In the genomic region with DNA sequence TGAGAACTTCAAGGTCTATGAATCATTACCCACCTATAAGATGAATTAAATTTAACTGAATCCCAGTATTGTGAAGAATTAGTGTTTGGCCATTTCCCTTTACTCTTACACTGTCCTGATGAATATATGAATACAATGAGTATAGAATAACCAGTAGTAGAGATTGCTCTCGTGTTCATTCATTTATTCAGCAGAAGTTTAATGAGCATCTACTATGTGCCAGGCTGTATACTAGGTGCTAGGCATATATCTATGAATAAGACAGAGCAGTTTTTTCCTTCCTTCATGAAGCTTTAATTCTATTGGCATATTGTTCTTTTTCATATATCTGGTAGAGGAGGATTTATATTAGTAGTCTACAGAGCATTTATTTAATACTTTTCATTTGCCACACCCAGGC, we compare ENCODE assay signal across 17 cellular contexts. TPM values are rescaled to one million over a fixed set of nuclear protein-coding genes. Genes with fewer than 3 reads are reported as not detected.
DNase-seq lines count a peak whose midpoint lies in the region; ATAC-seq, FAIRE-seq and TF ChIP-seq lines count a peak whose summit lies in the region.
"Had no signal": no experiment of that assay in that cellular context is flagged by ENCODE, and none has a peak within 500 bp of the region (broad histone marks: within the 10 kb centered on the region; RNA-seq: fewer than 3 reads in every experiment).

No MANE protein-coding gene starts in this region.

- CTCF ChIA-PET in A549 (lab: Yijun Ruan, JAX) (interaction anchor here (1.4 kb wide), 1 partner anchor 11 kb away, joined by 3 read pairs; no protein-coding TSS in a partner anchor), HEK293 (lab: Yijun Ruan, JAX) (no interaction called here), endothelial cell of umbilical vein (lab: Charles Lee) (no interaction called here)

- dilution Hi-C loops in endothelial cell of umbilical vein (cut with MboI; ENCODE audit: extremely low pct_ligation_motif_present, low sequenced_read_pairs), result no loop called here

- H2AFZ ChIP-seq in endothelial cell of umbilical vein (ENCODE audit: low read depth, low read length), result no peak overlapping the region

- POLR2A ChIA-PET in A549 (lab: Yijun Ruan, JAX), result no interaction called here
- POLR2A ChIA-PET in HEK293 (lab: Yijun Ruan, JAX), result no interaction called here
- POLR2A ChIA-PET in endothelial cell of umbilical vein (lab: Charles Lee), result no interaction called here

- H3K9me1 ChIP-seq in endothelial cell of umbilical vein (replicated peaks; ENCODE audit: control insufficient read depth, extremely low read depth, insufficient read depth, low read length), result no peaks in the 10 kb centered on the region

- H3K4me3 ChIP-seq in A549, result no peak overlapping the region
- no peak overlapping the region for H3K4me3 ChIP-seq in HEK293 (ENCODE audit: low read depth, low read length)
- no peak overlapping the region for H3K4me3 ChIP-seq in endothelial cell of umbilical vein (replicated peaks in 1 of 3; ENCODE audit: insufficient read depth in 1 of 3, low read depth in 1 of 3, low read length in 3 of 3)
- no peak overlapping the region for H3K4me3 ChIP-seq in skeletal muscle tissue (ENCODE audit: low read length in 3 of 3)
- H3K4me3 ChIP-seq: BLaER1 had no signal

- TF ChIP-seq RAD21 in A549 (conservative IDR thresholded peaks at IDR 0.05 in 1 of 2, IDR thresholded peaks at IDR 0.05 in 1 of 2), result no peak

- H4K20me1 ChIP-seq in endothelial cell of umbilical vein (replicated peaks; ENCODE audit: control insufficient read depth, extremely low read depth, insufficient read depth, low read length), result no peaks in the 10 kb centered on the region

- no peaks in the 10 kb centered on the region for H3K9me3 ChIP-seq in A549
- H3K9me3 ChIP-seq in HEK293 (ENCODE audit: control insufficient read depth, insufficient read depth, low read depth, low read length), result no peaks in the 10 kb centered on the region
- H3K9me3 ChIP-seq in endothelial cell of umbilical vein (replicated peaks; ENCODE audit: control insufficient read depth, insufficient read depth, low read length), result no peaks in the 10 kb centered on the region
- no peaks in the 10 kb centered on the region for H3K9me3 ChIP-seq in skeletal muscle tissue (ENCODE audit: control insufficient read depth in 3 of 3, low read length in 3 of 3)
- H3K9me3 ChIP-seq: BLaER1, Caco-2 had no signal

- no TSS peak for BruUV-seq in endothelial cell of umbilical vein (replicated peaks; lab: Mats Ljungman, UMichigan)

- H3K27ac ChIP-seq in A549 (no peak overlapping the region), HEK293 (ENCODE audit: extremely low read depth, low read depth, low read length) (no peak overlapping the region), endothelial cell of umbilical vein (ENCODE audit: insufficient read depth, low read depth, low read length) (no peak overlapping the region), skeletal muscle tissue (ENCODE audit: low read depth, low read length) (peak overlapping the region; percentile 26)
- H3K27ac ChIP-seq: BLaER1, C4-2B had no signal

- no peak overlapping the region for H3K9ac ChIP-seq in endothelial cell of umbilical vein (replicated peaks; ENCODE audit: extremely low read depth, insufficient read depth, low read length)
- H3K9ac ChIP-seq in skeletal muscle tissue (ENCODE audit: low read depth in 1 of 3, low read length in 3 of 3), result no peak overlapping the region
- H3K9ac ChIP-seq: BLaER1 had no signal

- peaks cover 88 to 96% of the 10 kb centered on the region in 2 experiments for H3K36me3 ChIP-seq in HEK293 (ENCODE audit: control insufficient read depth in 2 of 2, insufficient read depth in 1 of 2, low read length in 2 of 2)
- peaks cover 5 to 18% of the 10 kb centered on the region in 2 experiments for H3K36me3 ChIP-seq in endothelial cell of umbilical vein (ENCODE audit: control insufficient read depth in 2 of 2, extremely low read depth in 1 of 2, insufficient read depth in 2 of 2, low read length in 2 of 2)
- peaks cover 21 to 56% (median 53%) of the 10 kb centered on the region in 3 donors for H3K36me3 ChIP-seq in skeletal muscle tissue (ENCODE audit: control insufficient read depth in 3 of 3, insufficient read depth in 3 of 3, low read length in 3 of 3)

- TF ChIP-seq CTCF in A549 (IDR thresholded peaks at IDR 0.05) (no peak), HEK293 (tag by site-specific recombination; IDR thresholded peaks at IDR 0.05) (no peak), endothelial cell of umbilical vein (IDR thresholded peaks at IDR 0.05; ENCODE audit: extremely low read depth in 1 of 2, insufficient read depth in 1 of 2, low read depth in 1 of 2, low read length in 2 of 2) (no peak)

- TF ChIP-seq POLR2A in A549 (IDR thresholded peaks at IDR 0.05; ENCODE audit: low read length) (no peak), endothelial cell of umbilical vein (IDR thresholded peaks at IDR 0.05; ENCODE audit: low read depth, low read length) (no peak)

- H3K4me1 ChIP-seq in A549, result peaks cover 5% of the 10 kb centered on the region; the same call in 2 of the 3 replicates
- no peaks in the 10 kb centered on the region for H3K4me1 ChIP-seq in HEK293 (ENCODE audit: control insufficient read depth, insufficient read depth, low read length)
- peaks cover 3% of the 10 kb centered on the region for H3K4me1 ChIP-seq in endothelial cell of umbilical vein (ENCODE audit: control insufficient read depth, extremely low read depth, insufficient read depth, low read length)
- peaks cover 0 to 6% (median 4%) of the 10 kb centered on the region in 3 donors for H3K4me1 ChIP-seq in skeletal muscle tissue (ENCODE audit: control insufficient read depth in 3 of 3, insufficient read depth in 3 of 3, low read length in 3 of 3)
- H3K4me1 ChIP-seq: Caco-2 had no signal

- ATAC-seq in A549 (no peak), GM18858 (IDR thresholded peaks at IDR 0.05; ENCODE audit: unreplicated experiment) (no peak)
- ATAC-seq: CD8-positive, alpha-beta T cell had no signal

- H3K4me2 ChIP-seq in A549 (no peak overlapping the region), endothelial cell of umbilical vein (ENCODE audit: insufficient read depth, low read length) (no peak overlapping the region)
- H3K4me2 ChIP-seq: BLaER1 had no signal

- H3K27me3 ChIP-seq in endothelial cell of umbilical vein (ENCODE audit: control insufficient read depth in 2 of 2, insufficient read depth in 2 of 2, low read length in 2 of 2) (no peaks in the 10 kb centered on the region), skeletal muscle tissue (ENCODE audit: control insufficient read depth in 3 of 3, insufficient read depth in 3 of 3, low read length in 3 of 3) (no peaks in the 10 kb centered on the region)
- H3K27me3 ChIP-seq: BLaER1 had no signal

- FAIRE-seq in A549 (lab: Jason Lieb, UNC) (peak; percentile 83), endothelial cell of umbilical vein (lab: Jason Lieb, UNC) (peak; percentile 56)
- FAIRE-seq: G401.6, H1 had no signal

- DNase-seq in A549 (ENCODE audit: low read depth in 1 of 2, low spot score in 1 of 2), result no peak
- no peak for DNase-seq in endothelial cell of umbilical vein (ENCODE audit: low read depth, low spot score)
- no peak for DNase-seq in NCI-H187 treated with DMSO at 0.1 percent for 48 hours (lab: John Stamatoyannopoulos, UW)
- DNase-seq: Caco-2; CD4-positive, CD25-positive, alpha-beta regulatory T cell; CD8-positive, alpha-beta T cell; DMS153; DND-41; H7; HCEC 1CT had no signal

- intact Hi-C loops in endothelial cell of umbilical vein (cut with micrococcal nuclease), result no loop called here

- TF ChIP-seq EP300 in A549 (IDR thresholded peaks at IDR 0.05), result no peak

- 91% methylated on average over 1 of the region's 1 CpG for WGBS in A549 (ENCODE audit: missing lambda C conversion rate)

- peaks cover 10% of the 10 kb centered on the region for H3K79me2 ChIP-seq in endothelial cell of umbilical vein (ENCODE audit: control insufficient read depth, insufficient read depth, low read length)

TF ChIP-seq in A549, 52 proteins besides CTCF, POLR2A, EP300 and RAD21 (continues in another document):
- TF ChIP-seq, protein P1, sequence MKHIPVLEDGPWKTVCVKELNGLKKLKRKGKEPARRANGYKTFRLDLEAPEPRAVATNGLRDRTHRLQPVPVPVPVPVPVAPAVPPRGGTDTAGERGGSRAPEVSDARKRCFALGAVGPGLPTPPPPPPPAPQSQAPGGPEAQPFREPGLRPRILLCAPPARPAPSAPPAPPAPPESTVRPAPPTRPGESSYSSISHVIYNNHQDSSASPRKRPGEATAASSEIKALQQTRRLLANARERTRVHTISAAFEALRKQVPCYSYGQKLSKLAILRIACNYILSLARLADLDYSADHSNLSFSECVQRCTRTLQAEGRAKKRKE (CRISPR knock-in tag; IDR thresholded peaks at IDR 0.05; ENCODE audit: low read depth), result no peak

TF ChIP-seq in HEK293, 187 proteins besides CTCF, POLR2A, EP300 and RAD21:
- no peak for TF ChIP-seq ZNF658 (tag by site-specific recombination; IDR thresholded peaks at IDR 0.05)
- TF ChIP-seq ZNF664 (tag by site-specific recombination; IDR thresholded peaks at IDR 0.05), result peak; percentile 89
TF ChIP-seq in HEK293: peak in this region for 1.

TF ChIP-seq in endothelial cell of umbilical vein, 7 proteins besides CTCF, POLR2A, EP300 and RAD21 (continues in another document):
- TF ChIP-seq JUN (IDR thresholded peaks at IDR 0.05; ENCODE audit: borderline replicate concordance, insufficient read depth, insufficient read length, low read depth) (no peak), POLR2AphosphoS5 (IDR thresholded peaks at IDR 0.05; ENCODE audit: insufficient read depth, low read depth, low read length) (no peak), EZH2 (IDR thresholded peaks at IDR 0.05; ENCODE audit: borderline replicate concordance, low read depth, low read length, severe bottlenecking) (no peak)
- TF ChIP-seq, protein P2, sequence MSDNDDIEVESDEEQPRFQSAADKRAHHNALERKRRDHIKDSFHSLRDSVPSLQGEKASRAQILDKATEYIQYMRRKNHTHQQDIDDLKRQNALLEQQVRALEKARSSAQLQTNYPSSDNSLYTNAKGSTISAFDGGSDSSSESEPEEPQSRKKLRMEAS (IDR thresholded peaks at IDR 0.05; ENCODE audit: insufficient read depth, insufficient read length), result no peak

RNA-seq across cellular contexts. Expression of a gene that starts 6.0 kb away (rescaled TPM):
- polyA plus RNA-seq in A549 (2011; rRNA removed), result 46.1 and 49.6 TPM in 2 replicates
- polyA plus RNA-seq in A549 (2012; cell fraction: cytosol; rRNA removed), result 10.9 and 14.3 TPM in 2 replicates
- polyA plus RNA-seq in A549 (2012; cell fraction: nucleus; rRNA removed), result 15.4 and 17.7 TPM in 2 replicates
- 45.1 to 55.4 TPM (median 48.8 TPM) in 3 replicates for polyA plus RNA-seq in A549 (2017; fragmentation: RNase III; extraction: RNeasy Plus Mini Kit Qiagen cat#74134 plus additional on column Dnase treatment)
- 41.5 and 51.0 TPM in 2 replicates for polyA minus RNA-seq in A549 (2011; rRNA and poly(A)+ RNA removed)
- total RNA-seq in endothelial cell of umbilical vein, result 41.0 and 43.8 TPM in 2 replicates
- 8.5 and 13.8 TPM in 2 replicates for polyA plus RNA-seq in endothelial cell of umbilical vein
- polyA plus RNA-seq in endothelial cell of umbilical vein (2011; cell fraction: cytosol; rRNA removed), result 13.8 and 15.4 TPM in 2 replicates
- 30.7 and 36.7 TPM in 2 replicates for polyA plus RNA-seq in endothelial cell of umbilical vein (2011; cell fraction: nucleus; rRNA removed)
- 38.0 TPM in 2 replicates for polyA plus RNA-seq in endothelial cell of umbilical vein (2012)
- 21.2 and 35.4 TPM in 2 replicates for polyA minus RNA-seq in endothelial cell of umbilical vein
- polyA minus RNA-seq in endothelial cell of umbilical vein (2011; cell fraction: cytosol; rRNA and poly(A)+ RNA removed), result 15.9 TPM
- 40.7 and 53.0 TPM in 2 replicates for polyA minus RNA-seq in endothelial cell of umbilical vein (2011; cell fraction: nucleus; rRNA and poly(A)+ RNA removed)
- total RNA-seq in skeletal muscle tissue, result 24.5 TPM
